1 cellular context compared by ENCODE assay signal in genomic region chr2:207792244-207792785, GRCh38.
TF ChIP-seq lines count a peak whose summit lies in the region.

No MANE protein-coding gene starts in this region.

TF ChIP-seq in HepG2, 621 proteins besides CTCF, POLR2A, EP300 and RAD21 (continued from another document and continues in another):
- TF ChIP-seq ZNF142 (CRISPR knock-in tag; IDR thresholded peaks at IDR 0.05) = no peak
- TF ChIP-seq TP53 (CRISPR knock-in tag; conservative IDR thresholded peaks at IDR 0.05) = no peak
- TF ChIP-seq NCOA1 (CRISPR knock-in tag; IDR thresholded peaks at IDR 0.05) = no peak
- 0 out of 2 replicates have a peak, but pooled peaks have one; percentile 32 for TF ChIP-seq ZNF598 (CRISPR knock-in tag; IDR thresholded peaks at IDR 0.05; ENCODE audit: borderline replicate concordance)
- no peak for TF ChIP-seq ZNF577 (CRISPR knock-in tag; IDR thresholded peaks at IDR 0.05; ENCODE audit: borderline replicate concordance, low read depth)
- no peak for TF ChIP-seq PITX1 (CRISPR knock-in tag; IDR thresholded peaks at IDR 0.05)
- TF ChIP-seq ZNF775 (CRISPR knock-in tag; IDR thresholded peaks at IDR 0.05; ENCODE audit: borderline replicate concordance) = no peak
- peak; percentile 51; the same call in 1 of the 2 replicates for TF ChIP-seq POGZ (CRISPR knock-in tag; IDR thresholded peaks at IDR 0.05)
- peak; percentile 64 for TF ChIP-seq HOMEZ (CRISPR knock-in tag; IDR thresholded peaks at IDR 0.05; ENCODE audit: low read depth)
- TF ChIP-seq ARNT2 (CRISPR knock-in tag; IDR thresholded peaks at IDR 0.05; ENCODE audit: low read depth) = 0 out of 2 replicates have a peak, but pooled peaks have one; percentile 27
- TF ChIP-seq BCL6 (CRISPR knock-in tag; IDR thresholded peaks at IDR 0.05) = no peak; the same call in 1 of the 2 replicates
- TF ChIP-seq ZNF33A (CRISPR knock-in tag; IDR thresholded peaks at IDR 0.05; ENCODE audit: borderline replicate concordance) = no peak
- no peak for TF ChIP-seq SNAPC5 (CRISPR knock-in tag; IDR thresholded peaks at IDR 0.05; ENCODE audit: borderline replicate concordance)
- no peak for TF ChIP-seq ZBTB33 (CRISPR knock-in tag; IDR thresholded peaks at IDR 0.05)
- TF ChIP-seq TGIF2 (CRISPR knock-in tag; IDR thresholded peaks at IDR 0.05) = no peak
- 0 out of 2 replicates have a peak, but pooled peaks have one; percentile 17 for TF ChIP-seq PAXIP1 (CRISPR knock-in tag; conservative IDR thresholded peaks at IDR 0.05)
- TF ChIP-seq ZKSCAN5 (CRISPR knock-in tag; IDR thresholded peaks at IDR 0.05) = no peak
- no peak for TF ChIP-seq ZBTB1 (CRISPR knock-in tag; IDR thresholded peaks at IDR 0.05; ENCODE audit: borderline replicate concordance)
- TF ChIP-seq HNRNPK (IDR thresholded peaks at IDR 0.05; ENCODE audit: low read depth, low read length, poor library complexity, severe bottlenecking) = peak; percentile 19
- no peak for TF ChIP-seq ZBTB43 (CRISPR knock-in tag; conservative IDR thresholded peaks at IDR 0.05)
- TF ChIP-seq ZNF513 (CRISPR knock-in tag; conservative IDR thresholded peaks at IDR 0.05) = no peak
- no peak for TF ChIP-seq ZNF501 (CRISPR knock-in tag; IDR thresholded peaks at IDR 0.05)
- no peak for TF ChIP-seq ZNF20 (CRISPR knock-in tag; IDR thresholded peaks at IDR 0.05)
- no peak for TF ChIP-seq ZNF550 (CRISPR knock-in tag; IDR thresholded peaks at IDR 0.05; ENCODE audit: borderline replicate concordance)
- TF ChIP-seq ARNTL (CRISPR knock-in tag; IDR thresholded peaks at IDR 0.05) = no peak
- TF ChIP-seq NFKB2 (CRISPR knock-in tag; IDR thresholded peaks at IDR 0.05; ENCODE audit: borderline replicate concordance) = no peak
- TF ChIP-seq NFRKB (IDR thresholded peaks at IDR 0.05) = no peak
- no peak for TF ChIP-seq MBNL3 (CRISPR knock-in tag; conservative IDR thresholded peaks at IDR 0.05)
- TF ChIP-seq HES4 (CRISPR knock-in tag; IDR thresholded peaks at IDR 0.05; ENCODE audit: borderline replicate concordance) = no peak
- no peak for TF ChIP-seq MIER2 (CRISPR knock-in tag; IDR thresholded peaks at IDR 0.05)
- no peak for TF ChIP-seq MAFG (CRISPR knock-in tag; IDR thresholded peaks at IDR 0.05)
- no peak for TF ChIP-seq ZNF17 (CRISPR knock-in tag; IDR thresholded peaks at IDR 0.05)
- no peak; the same call in 1 of the 2 replicates for TF ChIP-seq NFIC (IDR thresholded peaks at IDR 0.05; ENCODE audit: low read length)
- TF ChIP-seq SRSF9 (IDR thresholded peaks at IDR 0.05; ENCODE audit: borderline replicate concordance, insufficient read depth, low read depth, low read length, poor library complexity, severe bottlenecking) = no peak
- TF ChIP-seq ZGPAT (CRISPR knock-in tag; IDR thresholded peaks at IDR 0.05) = 0 out of 2 replicates have a peak, but pooled peaks have one; percentile 52
- TF ChIP-seq ZNF616 (CRISPR knock-in tag; IDR thresholded peaks at IDR 0.05; ENCODE audit: low read depth) = no peak
- peak; percentile 74 for TF ChIP-seq ZNF740 (CRISPR knock-in tag; IDR thresholded peaks at IDR 0.05)
- TF ChIP-seq ZBTB14 (CRISPR knock-in tag; IDR thresholded peaks at IDR 0.05) = no peak
- TF ChIP-seq NR2F2 (IDR thresholded peaks at IDR 0.05; ENCODE audit: borderline replicate concordance, low read depth) = no peak
- no peak for TF ChIP-seq MAFK (conservative IDR thresholded peaks at IDR 0.05 in 1 of 2, IDR thresholded peaks at IDR 0.05 in 1 of 2; ENCODE audit: low read length in 2 of 2)
- TF ChIP-seq ZNF749 (CRISPR knock-in tag; IDR thresholded peaks at IDR 0.05; ENCODE audit: borderline replicate concordance) = no peak
- TF ChIP-seq TEF (CRISPR knock-in tag; IDR thresholded peaks at IDR 0.05) = no peak
- TF ChIP-seq MED8 (CRISPR knock-in tag; IDR thresholded peaks at IDR 0.05; ENCODE audit: insufficient replicate concordance) = no peak
- no peak for TF ChIP-seq ZNF383 (CRISPR knock-in tag; IDR thresholded peaks at IDR 0.05; ENCODE audit: borderline replicate concordance)
